ENCODE assay signal across 13 cellular contexts in genomic region chr6:145784683-145785082, GRCh38. TPM values are rescaled to one million over a fixed set of nuclear protein-coding genes. Genes with fewer than 3 reads are reported as not detected.
A peak's percentile ranks its signal among the peaks of the same experiment; 100 is the strongest.
DNase-seq lines count a peak whose midpoint lies in the region; ATAC-seq, FAIRE-seq and TF ChIP-seq lines count a peak whose summit lies in the region.
"Had no signal": no experiment of that assay in that cellular context is flagged by ENCODE, and none has a peak within 500 bp of the region (broad histone marks: within the 10 kb centered on the region; RNA-seq: fewer than 3 reads in every experiment).

No MANE protein-coding gene starts in this region.

- peaks cover 22% of the 10 kb centered on the region for H3K4me1 ChIP-seq in left ventricle myocardium inferior

- no peak for FAIRE-seq in HTR-8/SVneo (lab: Jason Lieb, UNC)
- FAIRE-seq: D721Med, islet of Langerhans had no signal

- ATAC-seq in GM19324 (IDR thresholded peaks at IDR 0.05; ENCODE audit: low FRiP score, unreplicated experiment) (peak; percentile 84), GM21786 (IDR thresholded peaks at IDR 0.05; ENCODE audit: unreplicated experiment) (peak; percentile 95), HG03196 (IDR thresholded peaks at IDR 0.05; ENCODE audit: unreplicated experiment) (peak; percentile 77)

- intact Hi-C loops in left ventricle myocardium inferior (cut with micrococcal nuclease) = no loop called here

- peak; percentile 43 for DNase-seq in left ventricle myocardium inferior
- no peak for DNase-seq in SK-N-DZ (ENCODE audit: low spot score)
- DNase-seq in HTR-8/SVneo (ENCODE audit: insufficient read length, low spot score) = no peak
- DNase-seq in globus pallidus (ENCODE audit: low spot score) = no peak
- DNase-seq: activated CD4-positive, alpha-beta T cell treated with anti-CD3 and anti-CD28 coated beads for 1 hour; MG63; NCI-H526; SK-N-SH had no signal

- peak overlapping the region; percentile 58 for H3K27ac ChIP-seq in left ventricle myocardium inferior (replicated peaks)

- peaks cover 16% of the 10 kb centered on the region for H3K36me3 ChIP-seq in left ventricle myocardium inferior

- no peak for TF ChIP-seq CTCF in left ventricle myocardium inferior (IDR thresholded peaks at IDR 0.05; ENCODE audit: borderline replicate concordance)

- H3K4me3 ChIP-seq in left ventricle myocardium inferior = no peak overlapping the region
- H3K4me3 ChIP-seq: MG63 had no signal

- no peaks in the 10 kb centered on the region for H3K27me3 ChIP-seq in left ventricle myocardium inferior (ENCODE audit: low read depth)
- H3K27me3 ChIP-seq: MG63 had no signal

- H3K9me3 ChIP-seq in left ventricle myocardium inferior (replicated peaks) = peaks cover 14% of the 10 kb centered on the region
- H3K9me3 ChIP-seq: MG63, SK-N-SH had no signal

RNA-seq across cellular contexts. Expression of gene FBXO30, which starts 29.9 kb away (rescaled TPM):
- total RNA-seq in left ventricle myocardium inferior = 16.7 TPM
- polyA plus RNA-seq in SK-N-DZ (2014; cell fraction: cytosol; rRNA removed) = 8.2 and 9.3 TPM in 2 replicates
- 8.1 and 8.7 TPM in 2 replicates for polyA plus RNA-seq in SK-N-DZ (2014; cell fraction: nucleus; rRNA removed)

RNA-seq across cellular contexts. Expression of gene EPM2A, which starts 49.4 kb away (rescaled TPM):
- 41.3 TPM for total RNA-seq in left ventricle myocardium inferior
- 7.1 and 10.6 TPM in 2 replicates for polyA plus RNA-seq in SK-N-DZ (2014; cell fraction: cytosol; rRNA removed)
- 5.4 and 8.8 TPM in 2 replicates for polyA plus RNA-seq in SK-N-DZ (2014; cell fraction: nucleus; rRNA removed)
